2 cellular contexts compared by ENCODE assay signal in the genomic region with DNA sequence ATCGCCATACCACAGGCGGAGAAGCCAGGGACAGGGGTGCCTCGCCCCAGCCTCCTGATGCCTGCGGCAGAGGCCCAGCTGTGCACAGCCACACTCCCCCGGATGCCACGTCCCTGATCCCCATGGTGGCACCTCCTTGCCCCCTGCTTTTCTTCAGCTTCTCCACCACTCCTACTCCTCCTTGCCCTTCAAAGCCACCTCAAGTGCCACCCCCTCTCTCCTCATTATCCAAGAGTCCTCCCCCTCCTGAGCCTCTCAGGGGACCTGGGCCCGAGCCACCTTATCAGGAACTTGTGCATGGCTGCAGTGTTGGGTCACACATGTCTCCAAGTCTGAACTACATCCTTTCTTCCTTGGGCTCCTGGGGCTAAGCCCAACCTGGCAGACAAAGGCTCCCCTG.
TF ChIP-seq lines count a peak whose summit lies in the region.

No MANE protein-coding gene starts in this region.

TF ChIP-seq in IMR-90, 13 proteins besides CTCF, POLR2A, EP300 and RAD21:
- TF ChIP-seq MAFK (IDR thresholded peaks at IDR 0.05; ENCODE audit: low read depth, low read length) (no peak), MAZ (IDR thresholded peaks at IDR 0.05; ENCODE audit: borderline replicate concordance, low read depth, low read length) (no peak), SMC3 (IDR thresholded peaks at IDR 0.05; ENCODE audit: low read depth, low read length) (no peak), BHLHE40 (IDR thresholded peaks at IDR 0.05; ENCODE audit: low read depth, low read length) (no peak)
- TF ChIP-seq, protein P1, sequence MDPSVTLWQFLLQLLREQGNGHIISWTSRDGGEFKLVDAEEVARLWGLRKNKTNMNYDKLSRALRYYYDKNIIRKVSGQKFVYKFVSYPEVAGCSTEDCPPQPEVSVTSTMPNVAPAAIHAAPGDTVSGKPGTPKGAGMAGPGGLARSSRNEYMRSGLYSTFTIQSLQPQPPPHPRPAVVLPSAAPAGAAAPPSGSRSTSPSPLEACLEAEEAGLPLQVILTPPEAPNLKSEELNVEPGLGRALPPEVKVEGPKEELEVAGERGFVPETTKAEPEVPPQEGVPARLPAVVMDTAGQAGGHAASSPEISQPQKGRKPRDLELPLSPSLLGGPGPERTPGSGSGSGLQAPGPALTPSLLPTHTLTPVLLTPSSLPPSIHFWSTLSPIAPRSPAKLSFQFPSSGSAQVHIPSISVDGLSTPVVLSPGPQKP (IDR thresholded peaks at IDR 0.05; ENCODE audit: borderline replicate concordance, low read depth, low read length): no peak

TF ChIP-seq in H1, 55 proteins besides CTCF, POLR2A, EP300 and RAD21:
- TF ChIP-seq BRCA1 (IDR thresholded peaks at IDR 0.05; ENCODE audit: low read depth, low read length) (no peak), CBX5 (IDR thresholded peaks at IDR 0.05; ENCODE audit: low read depth, low read length) (no peak), SUZ12 (IDR thresholded peaks at IDR 0.05; ENCODE audit: low read length) (no peak), NANOG (IDR thresholded peaks at IDR 0.05; ENCODE audit: insufficient read depth, low read depth, low read length, poor library complexity, severe bottlenecking) (no peak), RFX5 (IDR thresholded peaks at IDR 0.05; ENCODE audit: borderline replicate concordance, low read depth, low read length) (no peak), FOSL1 (IDR thresholded peaks at IDR 0.05; ENCODE audit: insufficient read depth, low read depth, low read length) (no peak), TAF1 (IDR thresholded peaks at IDR 0.05; ENCODE audit: low read depth, low read length) (no peak)
- TF ChIP-seq, protein P2, sequence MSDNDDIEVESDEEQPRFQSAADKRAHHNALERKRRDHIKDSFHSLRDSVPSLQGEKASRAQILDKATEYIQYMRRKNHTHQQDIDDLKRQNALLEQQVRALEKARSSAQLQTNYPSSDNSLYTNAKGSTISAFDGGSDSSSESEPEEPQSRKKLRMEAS (IDR thresholded peaks at IDR 0.05): no peak
